ENCODE assay signal across 8 cellular contexts in the genomic region with DNA sequence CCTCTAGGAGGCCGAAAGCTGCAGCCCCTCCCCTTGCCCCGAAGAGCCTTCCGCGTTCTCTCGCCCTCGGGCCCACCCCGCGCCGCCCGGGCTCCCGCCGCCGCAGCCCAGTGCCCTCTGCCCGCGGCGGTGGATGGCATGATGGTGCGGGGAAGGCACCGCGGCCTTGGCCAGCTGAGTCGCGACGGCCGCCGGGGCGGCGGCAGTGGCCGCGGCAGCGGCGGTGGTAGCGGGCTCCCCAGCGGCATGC. TPM values are rescaled to one million over a fixed set of nuclear protein-coding genes. Genes with fewer than 3 reads are reported as not detected.
A peak's percentile ranks its signal among the peaks of the same experiment; 100 is the strongest.
DNase-seq lines count a peak whose midpoint lies in the region; ATAC-seq and TF ChIP-seq lines count a peak whose summit lies in the region.

No MANE protein-coding gene starts in this region.

- TF ChIP-seq CTCF in GM12864 (IDR thresholded peaks at IDR 0.05; ENCODE audit: low read depth, low read length, missing control alignments) = no peak
- TF ChIP-seq CTCF in WERI-Rb-1 (IDR thresholded peaks at IDR 0.05; ENCODE audit: low read depth, low read length) = no peak
- no peak for TF ChIP-seq CTCF in psoas muscle (IDR thresholded peaks at IDR 0.05)

- H3K27me3 ChIP-seq in WERI-Rb-1 (ENCODE audit: insufficient read depth, low read depth, severe bottlenecking) = no peaks in the 10 kb centered on the region
- peaks cover 0 to 55% (median 13%) of the 10 kb centered on the region in 3 donors for H3K27me3 ChIP-seq in psoas muscle (ENCODE audit: insufficient read depth in 3 of 3, low read length in 2 of 3)

- intact Hi-C loops in Right ventricle myocardium superior (cut with DNase I) = loop anchor here (5.0 kb wide), 1 partner anchor 95 kb away; no protein-coding TSS in a partner anchor
- intact Hi-C loops in psoas muscle (cut with DNase I) = loop anchor here in 1 of 2 donors (5.0 kb wide), 1 partner anchor 105 kb away; no protein-coding TSS in a partner anchor

- H3K36me3 ChIP-seq in WERI-Rb-1 (peaks cover 20% of the 10 kb centered on the region), psoas muscle (ENCODE audit: insufficient read depth in 1 of 2, low read depth in 1 of 2) (no peaks in the 10 kb centered on the region)

- peak overlapping the region; percentile 97 for H3K4me3 ChIP-seq in GM12864 (ENCODE audit: low read depth, low read length)
- peak overlapping the region; percentile 83 for H3K4me3 ChIP-seq in WERI-Rb-1 (ENCODE audit: low read depth, low read length)
- H3K4me3 ChIP-seq in psoas muscle = peak overlapping the region; percentile 84

- WGBS in psoas muscle, 3 donors = 1% methylated on average over 24 to 32 of the region's 32 CpGs

- H3K4me1 ChIP-seq in psoas muscle = peaks cover 3% of the 10 kb centered on the region

- H3K27ac ChIP-seq in WERI-Rb-1 = peak overlapping the region; percentile 91
- H3K27ac ChIP-seq in psoas muscle = peak overlapping the region; percentile 80

- DNase-seq in GM12864 (ENCODE audit: low read depth) = no peak
- DNase-seq in WERI-Rb-1 = no peak
- no peak for DNase-seq in Right ventricle myocardium superior
- DNase-seq in psoas muscle = no peak
- DNase-seq in SIG-M5 (lab: John Stamatoyannopoulos, UW) = no peak
- DNase-seq in dermis blood vessel endothelial cell = no peak
- DNase-seq in stimulated activated CD4-positive, alpha-beta T cell treated with anti-CD3 and anti-CD28 coated beads, Interleukin-2, amount 100 ng/mL, for 24 hours = no peak

- H3K9me3 ChIP-seq in WERI-Rb-1 (ENCODE audit: severe bottlenecking) (no peaks in the 10 kb centered on the region), psoas muscle (no peaks in the 10 kb centered on the region)

- ATAC-seq in Right ventricle myocardium superior (ENCODE audit: poor library complexity) (peak; percentile 4), psoas muscle (peak in 1 of 4 donors; percentile 17), HG03565 (IDR thresholded peaks at IDR 0.05; ENCODE audit: unreplicated experiment) (no peak)

RNA-seq across cellular contexts. Expression of gene TLNRD1, which starts 1.2 kb away (rescaled TPM):
- 6.1 TPM for total RNA-seq in Right ventricle myocardium superior
- 1 to 10 TPM; 2.4 to 4.4 (median 2.7) TPM for total RNA-seq in psoas muscle
- 1 to 10 TPM in 1 of 3 donors, under 1 TPM in 2; 0.65 to 5.1 (median 0.82) TPM for polyA plus RNA-seq in psoas muscle
- total RNA-seq in dermis blood vessel endothelial cell = 20.8 and 25.4 TPM in 2 replicates

RNA-seq across cellular contexts. Expression of gene MESD, which starts 12.3 kb away (rescaled TPM):
- total RNA-seq in Right ventricle myocardium superior (12.5 TPM), psoas muscle (1 to 10 TPM; 5.3 to 9.4 (median 6.5) TPM), dermis blood vessel endothelial cell (17.0 and 24.3 TPM in 2 replicates)
- polyA plus RNA-seq in psoas muscle = 1 to 10 TPM; 4.6 to 8.6 (median 7.1) TPM
